In genomic region chr11:27076121-27076589, GRCh38 we compare ENCODE assay signal across 16 cellular contexts. TPM values are rescaled to one million over a fixed set of nuclear protein-coding genes. Genes with fewer than 3 reads are reported as not detected.
DNase-seq lines count a peak whose midpoint lies in the region; ATAC-seq and TF ChIP-seq lines count a peak whose summit lies in the region.
"Had no signal": no experiment of that assay in that cellular context is flagged by ENCODE, and none has a peak within 500 bp of the region (broad histone marks: within the 10 kb centered on the region; RNA-seq: fewer than 3 reads in every experiment).

No MANE protein-coding gene starts in this region.

- H3K27ac ChIP-seq in brain microvascular endothelial cell: no peak overlapping the region
- H3K27ac ChIP-seq in aorta (ENCODE audit: low read depth in 1 of 2, low read length in 2 of 2): no peak overlapping the region
- H3K27ac ChIP-seq: RWPE1 had no signal

- peak; percentile 87 for DNase-seq in NCI-H748 (lab: John Stamatoyannopoulos, UW; ENCODE audit: unreplicated experiment)
- no peak for DNase-seq in NCI-H748 treated with DMSO at 0.1 percent for 48 hours (lab: John Stamatoyannopoulos, UW)
- peak; percentile 19 for DNase-seq in NCI-H1694 treated with DMSO at 0.1 percent for 48 hours (lab: John Stamatoyannopoulos, UW)
- peak; percentile 32 for DNase-seq in brain microvascular endothelial cell
- DNase-seq in aorta: no peak
- DNase-seq in activated gamma-delta T cell (lab: John Stamatoyannopoulos, UW): no peak
- no peak for DNase-seq in T1000 (lab: John Stamatoyannopoulos, UW)
- no peak for DNase-seq in T-helper 17 cell
- DNase-seq: activated CD4-positive, CD25-positive, alpha-beta regulatory T cell; hypothalamus; kidney glomerular epithelial cell; substantia nigra had no signal

- H3K4me3 ChIP-seq in brain microvascular endothelial cell (ENCODE audit: low read depth, low read length) (no peak overlapping the region), aorta (ENCODE audit: low read length in 2 of 2) (no peak overlapping the region)

- ATAC-seq in aorta (ENCODE audit: low FRiP score) (peak; percentile 59), T-helper 17 cell (no peak)
- ATAC-seq: sciatic nerve had no signal

- in situ Hi-C loops in brain microvascular endothelial cell (cut with HindIII; ENCODE audit: low pct_ligation_motif_present, low sequenced_read_pairs): no loop called here

- H3K4me1 ChIP-seq in aorta (ENCODE audit: control insufficient read depth in 1 of 2, insufficient read depth in 2 of 2, low read length in 2 of 2): no peaks in the 10 kb centered on the region

- H3K36me3 ChIP-seq in brain microvascular endothelial cell (replicated peaks) (no peaks in the 10 kb centered on the region), aorta (ENCODE audit: control insufficient read depth in 1 of 2, insufficient read depth in 2 of 2, low read length in 1 of 2) (no peaks in the 10 kb centered on the region)

- no peak overlapping the region for H3K4me3 Mint-ChIP-seq in T-helper 17 cell

- 10 to 17% methylated on average over 2 of the region's 2 CpGs for WGBS in aorta, 2 donors

- intact Hi-C loops in aorta (cut with DNase I): no loop called here

- H3K27me3 Mint-ChIP-seq in T-helper 17 cell: no peaks in the 10 kb centered on the region

- H3K9me3 ChIP-seq in aorta (ENCODE audit: control insufficient read depth, low read length): no peaks in the 10 kb centered on the region
- no peaks in the 10 kb centered on the region for H3K9me3 ChIP-seq in T-helper 17 cell (ENCODE audit: control insufficient read depth, low read length, poor library complexity, severe bottlenecking)

- TF ChIP-seq CTCF in brain microvascular endothelial cell (IDR thresholded peaks at IDR 0.05; ENCODE audit: low read depth, low read length, missing control alignments): peak; percentile 11

- no peak overlapping the region for H3K27ac Mint-ChIP-seq in T-helper 17 cell

- H3K27me3 ChIP-seq in brain microvascular endothelial cell (replicated peaks) (no peaks in the 10 kb centered on the region), aorta (ENCODE audit: control insufficient read depth in 1 of 2, insufficient read depth in 2 of 2, low read length in 1 of 2) (no peaks in the 10 kb centered on the region)

- H3K36me3 Mint-ChIP-seq in T-helper 17 cell (ENCODE audit: low read depth): no peaks in the 10 kb centered on the region

- H3K4me1 Mint-ChIP-seq in T-helper 17 cell: no peaks in the 10 kb centered on the region

RNA-seq across cellular contexts. Expression of gene BBOX1, which starts 35.5 kb away (rescaled TPM):
- total RNA-seq in aorta (under 1 TPM in 1 of 2 donors, not detected in 1; 0.45 TPM), T-helper 17 cell (not detected)
- under 1 TPM in 1 of 2 donors, not detected in 1; 0.43 TPM for polyA plus RNA-seq in aorta
- total RNA-seq: activated CD8-positive, alpha-beta memory T cell treated with anti-CD3 and anti-CD28 coated beads for 36 hours; T-helper 1 cell treated with Interleukin-12 subunit alpha and Interleukin-12 subunit beta and Interleukin-4 antibody, amounts not matched to agents 30 ng/mL and 1 ng/mL, for 36 hours had no signal

Comparison
In these comparisons a context has a peak if more than half of its experiments do, and no peak if none do; other contexts are left out.
1. DNase-seq: peak in NCI-H748 (single experiment), NCI-H1694 treated with DMSO at 0.1 percent for 48 hours (single experiment) and brain microvascular endothelial cell (single experiment); none in NCI-H748 treated with DMSO at 0.1 percent for 48 hours (single experiment), aorta (0 of 2), activated gamma-delta T cell (single experiment), T1000 (single experiment) and T-helper 17 cell (0 of 3).